15 cellular contexts compared by ENCODE assay signal in the genomic region with DNA sequence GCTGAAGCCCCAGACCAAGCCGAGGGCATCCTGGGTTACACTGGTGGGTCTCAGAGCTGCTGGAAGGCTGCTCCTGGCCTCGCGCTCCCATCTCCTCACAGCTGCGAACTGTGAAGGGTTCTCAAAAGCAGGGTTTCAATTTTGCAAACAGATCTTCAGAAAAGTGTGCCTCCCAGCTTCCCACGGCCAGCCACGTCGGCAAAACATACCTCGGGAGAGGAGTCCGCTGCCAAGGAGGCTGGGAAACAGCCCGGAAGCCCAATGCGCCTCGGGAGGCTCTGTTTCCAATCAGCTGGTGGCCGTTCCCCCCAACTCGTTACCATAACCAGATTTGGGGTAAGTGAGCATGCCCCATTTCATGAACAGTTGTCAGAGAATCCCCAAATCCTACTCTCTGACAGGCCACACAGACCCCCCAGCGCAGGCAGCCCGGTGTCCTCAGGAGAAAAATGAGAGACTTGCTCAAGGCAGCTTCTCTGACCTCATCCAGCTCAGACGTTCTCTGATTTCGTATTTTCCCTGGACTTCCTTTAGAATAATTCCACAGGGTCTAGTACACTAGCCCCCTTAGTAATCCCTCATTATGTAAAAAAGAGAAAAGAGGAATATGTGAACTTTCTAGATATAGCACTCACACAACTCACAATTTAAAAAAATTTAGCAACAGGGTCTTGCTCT.
A peak's percentile ranks its signal among the peaks of the same experiment; 100 is the strongest.
DNase-seq lines count a peak whose midpoint lies in the region; ATAC-seq and TF ChIP-seq lines count a peak whose summit lies in the region.
"Had no signal": no experiment of that assay in that cellular context is flagged by ENCODE, and none has a peak within 500 bp of the region (broad histone marks: within the 10 kb centered on the region; RNA-seq: fewer than 3 reads in every experiment).

No MANE protein-coding gene starts in this region.

- H3K9ac ChIP-seq in adipocyte (ENCODE audit: low read length): peak overlapping the region; percentile 69

- TF ChIP-seq CTCF in right atrium auricular region (IDR thresholded peaks at IDR 0.05) (no peak), left lung (IDR thresholded peaks at IDR 0.05) (no peak), suprapubic skin (IDR thresholded peaks at IDR 0.05) (no peak)

- peak overlapping the region in 1 of 2 donors; percentile 30 for H3K27ac ChIP-seq in right atrium auricular region
- H3K27ac ChIP-seq in left lung: peak overlapping the region in 1 of 2 donors; percentile 39
- no peak overlapping the region for H3K27ac ChIP-seq in suprapubic skin
- H3K27ac ChIP-seq in CD4-positive, alpha-beta memory T cell (ENCODE audit: low read depth, low read length): no peak overlapping the region

- POLR2A ChIA-PET in CD4-positive, alpha-beta memory T cell (lab: Charles Lee; ENCODE audit: partially characterized antibody): interaction anchor here (0.7 kb wide), 1 partner anchor 1677 kb away, joined by 3 read pairs; no protein-coding TSS in a partner anchor

- H3K36me3 Mint-ChIP-seq in natural killer cell treated with Interleukin-12 subunit alpha and Interleukin-12 subunit beta and Interleukin-15 and Interleukin-18, amount 100 ng/mL, for 72 hours: no peaks in the 10 kb centered on the region
- H3K36me3 Mint-ChIP-seq in CD4-positive, alpha-beta memory T cell: no peaks in the 10 kb centered on the region

- H3K36me3 ChIP-seq in right atrium auricular region (no peaks in the 10 kb centered on the region), adipocyte (ENCODE audit: control insufficient read depth, insufficient read depth, low read length, severe bottlenecking) (no peaks in the 10 kb centered on the region), left lung (no peaks in the 10 kb centered on the region), suprapubic skin (no peaks in the 10 kb centered on the region)
- no peaks in the 10 kb centered on the region for H3K36me3 ChIP-seq in CD4-positive, alpha-beta memory T cell (ENCODE audit: insufficient read depth, low read length)

- peaks cover 9 to 12% of the 10 kb centered on the region in 2 donors for H3K4me1 Mint-ChIP-seq in natural killer cell treated with Interleukin-12 subunit alpha and Interleukin-12 subunit beta and Interleukin-15 and Interleukin-18, amount 100 ng/mL, for 72 hours (ENCODE audit: low read depth in 2 of 2)
- H3K4me1 Mint-ChIP-seq in CD4-positive, alpha-beta memory T cell: peaks cover 7 to 17% (median 11%) of the 10 kb centered on the region in 4 donors

- H3K4me1 ChIP-seq in right atrium auricular region (peaks cover 0 to 20% of the 10 kb centered on the region in 2 donors), adipocyte (ENCODE audit: control insufficient read depth, insufficient read depth, low read length) (peaks cover 32% of the 10 kb centered on the region), left lung (peaks cover 19 to 21% of the 10 kb centered on the region in 2 donors), suprapubic skin (peaks cover 34% of the 10 kb centered on the region)
- peaks cover 3% of the 10 kb centered on the region for H3K4me1 ChIP-seq in CD4-positive, alpha-beta memory T cell (ENCODE audit: insufficient read depth, low read length)

- no peak overlapping the region for H3K27ac Mint-ChIP-seq in natural killer cell treated with Interleukin-12 subunit alpha and Interleukin-12 subunit beta and Interleukin-15 and Interleukin-18, amount 100 ng/mL, for 72 hours
- H3K27ac Mint-ChIP-seq in CD4-positive, alpha-beta memory T cell: no peak overlapping the region
- H3K27ac Mint-ChIP-seq: stimulated activated naive CD8-positive, alpha-beta T cell treated with anti-CD3 and anti-CD28 coated beads, Interleukin-15, Interleukin-2, amounts not matched to agents 100 ng/mL and 50 ng/mL, for 24 hours had no signal

- intact Hi-C loops in Right ventricle myocardium superior (cut with DNase I): no loop called here
- intact Hi-C loops in left lung (cut with DNase I): no loop called here
- intact Hi-C loops in CD4-positive, alpha-beta memory T cell (cut with micrococcal nuclease): no loop called here

- H3K27me3 ChIP-seq in right atrium auricular region (no peaks in the 10 kb centered on the region), adipocyte (replicated peaks; ENCODE audit: control insufficient read depth, insufficient read depth, low read length) (no peaks in the 10 kb centered on the region), left lung (no peaks in the 10 kb centered on the region), suprapubic skin (no peaks in the 10 kb centered on the region)
- no peaks in the 10 kb centered on the region for H3K27me3 ChIP-seq in CD4-positive, alpha-beta memory T cell (ENCODE audit: insufficient read depth, low read length)

- H3K27me3 Mint-ChIP-seq in natural killer cell treated with Interleukin-12 subunit alpha and Interleukin-12 subunit beta and Interleukin-15 and Interleukin-18, amount 100 ng/mL, for 72 hours: peaks cover 6 to 8% of the 10 kb centered on the region in 2 donors
- H3K27me3 Mint-ChIP-seq in CD4-positive, alpha-beta memory T cell: peaks cover 12% of the 10 kb centered on the region in 2 donors

- no peak overlapping the region for H3K4me3 Mint-ChIP-seq in natural killer cell treated with Interleukin-12 subunit alpha and Interleukin-12 subunit beta and Interleukin-15 and Interleukin-18, amount 100 ng/mL, for 72 hours
- no peak overlapping the region for H3K4me3 Mint-ChIP-seq in CD4-positive, alpha-beta memory T cell
- H3K4me3 Mint-ChIP-seq: stimulated activated naive CD8-positive, alpha-beta T cell treated with anti-CD3 and anti-CD28 coated beads, Interleukin-15, Interleukin-2, amounts not matched to agents 100 ng/mL and 50 ng/mL, for 24 hours had no signal

- DNase-seq in Right ventricle myocardium superior (peak; percentile 63), right atrium auricular region (ENCODE audit: low spot score) (no peak), adipocyte (ENCODE audit: low read depth) (no peak), left lung (no peak), suprapubic skin (ENCODE audit: low spot score in 2 of 2) (peak in 1 of 2 donors; percentile 62), kidney glomerular epithelial cell (lab: John Stamatoyannopoulos, UW) (no peak)
- DNase-seq in natural killer cell treated with Interleukin-12 subunit alpha and Interleukin-12 subunit beta and Interleukin-15 and Interleukin-18, amount 100 ng/mL, for 72 hours (ENCODE audit: low spot score): no peak
- no peak for DNase-seq in CD4-positive, alpha-beta memory T cell
- DNase-seq: Caco-2, GDM1, kidney, NCI-H1930, NCI-H510A, SIG-M5 had no signal

- peak overlapping the region in 1 of 2 donors; percentile 11 for H3K4me3 ChIP-seq in right atrium auricular region
- H3K4me3 ChIP-seq in adipocyte (ENCODE audit: low read length): peak overlapping the region; percentile 77
- peak overlapping the region in 1 of 2 donors; percentile 11 for H3K4me3 ChIP-seq in left lung
- peak overlapping the region; percentile 7 for H3K4me3 ChIP-seq in suprapubic skin
- H3K4me3 ChIP-seq in CD4-positive, alpha-beta memory T cell (ENCODE audit: low read length in 2 of 2): no peak overlapping the region

- no peak for TF ChIP-seq POLR2A in suprapubic skin (IDR thresholded peaks at IDR 0.05)

- CTCF ChIA-PET in CD4-positive, alpha-beta memory T cell (lab: Charles Lee; ENCODE audit: partially characterized antibody): no interaction called here

- H3K9me3 Mint-ChIP-seq in natural killer cell treated with Interleukin-12 subunit alpha and Interleukin-12 subunit beta and Interleukin-15 and Interleukin-18, amount 100 ng/mL, for 72 hours: no peaks in the 10 kb centered on the region
- peaks cover 0 to 2% (median 0%) of the 10 kb centered on the region in 8 donors for H3K9me3 Mint-ChIP-seq in CD4-positive, alpha-beta memory T cell
- H3K9me3 Mint-ChIP-seq: stimulated activated naive CD8-positive, alpha-beta T cell treated with anti-CD3 and anti-CD28 coated beads, Interleukin-15, Interleukin-2, amounts not matched to agents 100 ng/mL and 50 ng/mL, for 24 hours had no signal

- no peak for TF ChIP-seq EP300 in suprapubic skin (IDR thresholded peaks at IDR 0.05)

- H3K9me3 ChIP-seq in right atrium auricular region (no peaks in the 10 kb centered on the region), adipocyte (ENCODE audit: control insufficient read depth, low read length) (no peaks in the 10 kb centered on the region), left lung (no peaks in the 10 kb centered on the region), suprapubic skin (no peaks in the 10 kb centered on the region)
- H3K9me3 ChIP-seq in CD4-positive, alpha-beta memory T cell (ENCODE audit: control insufficient read depth in 1 of 2, low read length in 2 of 2): no peaks in the 10 kb centered on the region
- H3K9me3 ChIP-seq: Caco-2 had no signal

- no peak for ATAC-seq in Right ventricle myocardium superior (ENCODE audit: poor library complexity)
- peak; percentile 4 for ATAC-seq in left lung
- no peak for ATAC-seq in natural killer cell treated with Interleukin-12 subunit alpha and Interleukin-12 subunit beta and Interleukin-15 and Interleukin-18, amount 100 ng/mL, for 72 hours

- WGBS in suprapubic skin: 59% methylated on average over 15 of the region's 18 CpGs

Comparison
In these comparisons a context has a peak if more than half of its experiments do, and no peak if none do; other contexts are left out.
1. H3K4me3 ChIP-seq: peak in adipocyte (single experiment) and suprapubic skin (single experiment); none in CD4-positive, alpha-beta memory T cell (0 of 2).